Comparison of ENCODE assay signal across 8 cellular contexts in the genomic region with DNA sequence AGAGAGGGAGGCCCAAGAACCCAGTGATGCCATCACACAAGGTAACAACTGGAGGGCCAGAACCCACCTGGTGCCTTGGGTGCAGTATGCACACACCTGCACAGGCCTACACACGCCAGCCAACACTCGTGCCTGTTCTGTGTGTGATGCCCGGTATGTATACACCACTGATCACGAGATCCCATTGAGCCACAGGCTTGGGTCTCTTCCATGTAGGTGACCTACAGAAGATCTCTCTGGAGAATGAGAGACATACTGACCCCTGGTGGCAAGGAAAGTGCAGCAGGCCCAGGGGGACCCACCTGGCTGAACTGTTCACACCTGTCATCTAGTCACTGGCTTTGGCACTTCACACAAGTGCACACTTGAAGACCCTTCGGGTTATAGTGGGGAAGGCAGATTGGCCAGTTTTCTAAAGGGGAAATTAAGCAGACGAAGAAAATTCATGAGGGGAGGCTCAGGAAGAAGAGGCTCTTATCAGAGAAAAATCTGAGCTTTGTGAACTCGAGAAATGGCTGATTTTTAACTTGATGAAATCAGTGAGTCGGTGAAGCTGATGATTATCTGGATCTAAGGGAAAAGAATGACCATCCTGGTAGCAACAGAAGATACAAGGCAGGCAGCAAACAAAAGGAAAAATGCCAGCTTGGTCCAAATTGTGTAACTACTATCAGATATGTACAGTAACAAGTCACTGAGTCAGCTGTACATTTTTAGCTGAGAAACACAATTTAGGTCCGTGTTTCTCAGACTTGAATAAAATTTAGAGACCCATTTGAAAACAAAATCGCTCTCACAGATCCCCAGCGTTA.
DNase-seq lines count a peak whose midpoint lies in the region; ATAC-seq lines count a peak whose summit lies in the region.

No MANE protein-coding gene starts in this region.

- no peaks in the 10 kb centered on the region for H3K36me3 Mint-ChIP-seq in activated naive CD4-positive, alpha-beta T cell treated with anti-CD3 and anti-CD28 coated beads, Interleukin-2, amount 50 U/mL, for 72 hours

- ATAC-seq in HG03378 (IDR thresholded peaks at IDR 0.05; ENCODE audit: unreplicated experiment), result peak; percentile 61
- ATAC-seq in activated naive CD4-positive, alpha-beta T cell treated with anti-CD3 and anti-CD28 coated beads, Interleukin-2, amount 50 U/mL, for 72 hours, result peak; percentile 56 to 58

- no peak overlapping the region for H3K27ac Mint-ChIP-seq in activated naive CD4-positive, alpha-beta T cell treated with anti-CD3 and anti-CD28 coated beads, Interleukin-2, amount 50 U/mL, for 72 hours

- H3K9me3 Mint-ChIP-seq in activated naive CD4-positive, alpha-beta T cell treated with anti-CD3 and anti-CD28 coated beads, Interleukin-2, amount 50 U/mL, for 72 hours, result no peaks in the 10 kb centered on the region

- DNase-seq in NCI-H2081 (lab: John Stamatoyannopoulos, UW), result peak; percentile 21 to 57
- DNase-seq in NCI-H2081 treated with DMSO at 0.1 percent for 48 hours (lab: John Stamatoyannopoulos, UW), result no peak
- peak; percentile 49 for DNase-seq in OCI-M1 (lab: John Stamatoyannopoulos, UW)
- DNase-seq in activated naive CD4-positive, alpha-beta T cell treated with anti-CD3 and anti-CD28 coated beads, Interleukin-2, amount 50 U/mL, for 72 hours (ENCODE audit: low spot score in 2 of 2), result peak in 1 of 2 donors; percentile 57
- DNase-seq in iPS-NIHi7 (ENCODE audit: extremely low spot score), result peak; percentile 74
- peak; percentile 3 for DNase-seq in stimulated activated CD8-positive, alpha-beta memory T cell treated with anti-CD3 and anti-CD28 coated beads, Interleukin-15, amount 100 ng/mL, for 24 hours (ENCODE audit: low read depth)
- DNase-seq in OCI-M2 (lab: John Stamatoyannopoulos, UW; ENCODE audit: unreplicated experiment), result no peak

Comparison
In these comparisons a context has a peak if more than half of its experiments do, and no peak if none do; other contexts are left out.
1. DNase-seq: peak in NCI-H2081 (2 of 2), OCI-M1 (single experiment), iPS-NIHi7 (single experiment) and stimulated activated CD8-positive, alpha-beta memory T cell treated with anti-CD3 and anti-CD28 coated beads, Interleukin-15, amount 100 ng/mL, for 24 hours (single experiment); none in NCI-H2081 treated with DMSO at 0.1 percent for 48 hours (single experiment) and OCI-M2 (single experiment).